In genomic region chr1:113976609-113977278, GRCh38 we compare ENCODE assay signal across 8 cellular contexts. TPM values are rescaled to one million over a fixed set of nuclear protein-coding genes. Genes with fewer than 3 reads are reported as not detected.
DNase-seq lines count a peak whose midpoint lies in the region; ATAC-seq and TF ChIP-seq lines count a peak whose summit lies in the region.

No MANE protein-coding gene starts in this region.

- intact Hi-C loops in spleen (cut with DNase I; ENCODE audit: low total_unique reads) = no loop called here

- H3K4me3 ChIP-seq in cardiac muscle cell = no peak overlapping the region
- H3K4me3 ChIP-seq in spleen = no peak overlapping the region

- peak overlapping the region; percentile 54 for H3K27ac ChIP-seq in cardiac muscle cell
- H3K27ac ChIP-seq in spleen = peak overlapping the region in 7 of 8 donors; percentile 11 to 73 (median 55)

- peak; percentile 18 for TF ChIP-seq CTCF in GM20000 (IDR thresholded peaks at IDR 0.05; ENCODE audit: extremely low read depth, missing control alignments)
- TF ChIP-seq CTCF in cardiac muscle cell (IDR thresholded peaks at IDR 0.05; ENCODE audit: low read depth, low read length) = peak; percentile 84
- peak in 4 of 11 experiments; percentile 21 to 46 (median 31) for TF ChIP-seq CTCF in spleen (IDR thresholded peaks at IDR 0.05 in 8 of 11, conservative IDR thresholded peaks at IDR 0.05 in 3 of 11)

- in situ Hi-C loops in ACHN (cut with HindIII; ENCODE audit: low pct_ligation_motif_present, low pct_unique_long_range_greater_than_20kb, low sequenced_read_pairs) = no loop called here

- H3K4me1 ChIP-seq in cardiac muscle cell (ENCODE audit: low read depth) (peaks cover 13% of the 10 kb centered on the region), spleen (peaks cover 24 to 63% (median 36%) of the 10 kb centered on the region in 6 donors)

- ATAC-seq in GM18868 (IDR thresholded peaks at IDR 0.05; ENCODE audit: unreplicated experiment) = no peak

- H3K27me3 ChIP-seq in cardiac muscle cell (no peaks in the 10 kb centered on the region), spleen (replicated peaks in 1 of 7) (no peaks in the 10 kb centered on the region)

- TF ChIP-seq POLR2A in spleen (IDR thresholded peaks at IDR 0.05) = no peak

- DNase-seq in ACHN (peak; percentile 58), GM20000 (ENCODE audit: low spot score) (no peak), SKM-1 (lab: John Stamatoyannopoulos, UW; ENCODE audit: unreplicated experiment) (peak; percentile 25), cardiac muscle cell (ENCODE audit: low read depth in 1 of 2, low spot score in 1 of 2) (peak; percentile 41 to 70), spleen (no peak), NCI-H510A (lab: John Stamatoyannopoulos, UW) (no peak), NCI-H2081 treated with DMSO at 0.1 percent for 48 hours (lab: John Stamatoyannopoulos, UW) (no peak)

- 23 to 50% (median 26%) methylated on average over 4 of the region's 4 CpGs for WGBS in spleen, 5 donors

- H3K9me3 ChIP-seq in cardiac muscle cell (ENCODE audit: low read depth) (no peaks in the 10 kb centered on the region), spleen (no peaks in the 10 kb centered on the region)

- H3K36me3 ChIP-seq in cardiac muscle cell (peaks cover 19% of the 10 kb centered on the region), spleen (peaks cover 3 to 63% (median 21%) of the 10 kb centered on the region in 6 donors)

RNA-seq across cellular contexts. Expression of gene OLFML3, which starts 2.5 kb away (rescaled TPM):
- total RNA-seq in cardiac muscle cell (15.4 and 16.0 TPM in 2 replicates), spleen (10 to 100 TPM in 1 of 7 donors, 1 to 10 TPM in 6; 1.2 to 10.9 (median 6.6) TPM)
- polyA plus RNA-seq in cardiac muscle cell (9.7 and 13.5 TPM in 2 replicates), spleen (1 to 10 TPM; 2.6 to 6.1 (median 3.8) TPM)

RNA-seq across cellular contexts. Expression of gene HIPK1, which starts 47.6 kb away (rescaled TPM):
- total RNA-seq in cardiac muscle cell (23.4 and 27.7 TPM in 2 replicates), spleen (10 to 100 TPM; 62.5 to 92.3 (median 76.5) TPM)
- polyA plus RNA-seq in cardiac muscle cell (14.1 and 19.3 TPM in 2 replicates), spleen (10 to 100 TPM in 1 of 3 donors, 1 to 10 TPM in 2; 7.1 to 10.4 (median 7.2) TPM)

Comparison
In these comparisons a context has a peak if more than half of its experiments do, and no peak if none do; other contexts are left out.
1. DNase-seq: peak in ACHN (single experiment), SKM-1 (single experiment) and cardiac muscle cell (2 of 2); none in GM20000 (single experiment), spleen (single experiment), NCI-H510A (single experiment) and NCI-H2081 treated with DMSO at 0.1 percent for 48 hours (single experiment).